1 cellular context compared by ENCODE assay signal in genomic region chr5:170570492-170570891, GRCh38.
TF ChIP-seq lines count a peak whose summit lies in the region.

No MANE protein-coding gene starts in this region.

TF ChIP-seq in HEK293, 187 proteins besides CTCF, POLR2A, EP300 and RAD21 (continued from another document):
- TF ChIP-seq ZNF629 (tag by site-specific recombination; IDR thresholded peaks at IDR 0.05) (no peak), HIC1 (tag by site-specific recombination; IDR thresholded peaks at IDR 0.05) (no peak), WT1 (tag by site-specific recombination; IDR thresholded peaks at IDR 0.05) (no peak), ZNF174 (tag by site-specific recombination; IDR thresholded peaks at IDR 0.05) (no peak), ZNF155 (tag by site-specific recombination; IDR thresholded peaks at IDR 0.05) (no peak), ZNF560 (tag by site-specific recombination; IDR thresholded peaks at IDR 0.05; ENCODE audit: borderline replicate concordance) (no peak), ZNF585B (tag by site-specific recombination; IDR thresholded peaks at IDR 0.05) (no peak), SP7 (tag by site-specific recombination; IDR thresholded peaks at IDR 0.05) (peak; percentile 97), ZBTB44 (tag by site-specific recombination; IDR thresholded peaks at IDR 0.05) (no peak), ZNF140 (tag by site-specific recombination; IDR thresholded peaks at IDR 0.05) (no peak), ZNF132 (tag by site-specific recombination; IDR thresholded peaks at IDR 0.05; ENCODE audit: borderline replicate concordance) (no peak), ZNF121 (tag by site-specific recombination; IDR thresholded peaks at IDR 0.05) (no peak), ZNF16 (tag by site-specific recombination; IDR thresholded peaks at IDR 0.05; ENCODE audit: low read depth) (no peak), ZNF391 (tag by site-specific recombination; IDR thresholded peaks at IDR 0.05; ENCODE audit: borderline replicate concordance, low read depth) (no peak), ZNF266 (tag by site-specific recombination; IDR thresholded peaks at IDR 0.05; ENCODE audit: low read depth) (no peak), ZNF704 (tag by site-specific recombination; IDR thresholded peaks at IDR 0.05) (no peak), ZNF596 (tag by site-specific recombination; IDR thresholded peaks at IDR 0.05) (no peak), ZXDB (tag by site-specific recombination; IDR thresholded peaks at IDR 0.05) (no peak), ZNF529 (tag by site-specific recombination; IDR thresholded peaks at IDR 0.05; ENCODE audit: insufficient replicate concordance) (no peak), FEZF1 (tag by site-specific recombination; IDR thresholded peaks at IDR 0.05) (0 out of 2 replicates have a peak, but pooled peaks have one; percentile 39), ZBTB17 (tag by site-specific recombination; IDR thresholded peaks at IDR 0.05) (no peak), ZNF302 (tag by site-specific recombination; IDR thresholded peaks at IDR 0.05; ENCODE audit: low read depth) (no peak), ZNF473 (tag by site-specific recombination; IDR thresholded peaks at IDR 0.05) (no peak), GLIS1 (tag by site-specific recombination; IDR thresholded peaks at IDR 0.05) (peak; percentile 80), ZNF654 (tag by site-specific recombination; IDR thresholded peaks at IDR 0.05; ENCODE audit: low read depth) (no peak), ATF2 (tag by site-specific recombination; IDR thresholded peaks at IDR 0.05; ENCODE audit: low read depth) (no peak), ZBTB8A (tag by site-specific recombination; IDR thresholded peaks at IDR 0.05) (peak; percentile 63), BCL11B (tag by site-specific recombination; IDR thresholded peaks at IDR 0.05; ENCODE audit: low read depth) (no peak)
- TF ChIP-seq, protein P1, sequence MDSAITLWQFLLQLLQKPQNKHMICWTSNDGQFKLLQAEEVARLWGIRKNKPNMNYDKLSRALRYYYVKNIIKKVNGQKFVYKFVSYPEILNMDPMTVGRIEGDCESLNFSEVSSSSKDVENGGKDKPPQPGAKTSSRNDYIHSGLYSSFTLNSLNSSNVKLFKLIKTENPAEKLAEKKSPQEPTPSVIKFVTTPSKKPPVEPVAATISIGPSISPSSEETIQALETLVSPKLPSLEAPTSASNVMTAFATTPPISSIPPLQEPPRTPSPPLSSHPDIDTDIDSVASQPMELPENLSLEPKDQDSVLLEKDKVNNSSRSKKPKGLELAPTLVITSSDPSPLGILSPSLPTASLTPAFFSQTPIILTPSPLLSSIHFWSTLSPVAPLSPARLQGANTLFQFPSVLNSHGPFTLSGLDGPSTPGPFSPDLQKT (IDR thresholded peaks at IDR 0.05; ENCODE audit: borderline replicate concordance, low read depth, low read length): no peak
- TF ChIP-seq, protein P2, sequence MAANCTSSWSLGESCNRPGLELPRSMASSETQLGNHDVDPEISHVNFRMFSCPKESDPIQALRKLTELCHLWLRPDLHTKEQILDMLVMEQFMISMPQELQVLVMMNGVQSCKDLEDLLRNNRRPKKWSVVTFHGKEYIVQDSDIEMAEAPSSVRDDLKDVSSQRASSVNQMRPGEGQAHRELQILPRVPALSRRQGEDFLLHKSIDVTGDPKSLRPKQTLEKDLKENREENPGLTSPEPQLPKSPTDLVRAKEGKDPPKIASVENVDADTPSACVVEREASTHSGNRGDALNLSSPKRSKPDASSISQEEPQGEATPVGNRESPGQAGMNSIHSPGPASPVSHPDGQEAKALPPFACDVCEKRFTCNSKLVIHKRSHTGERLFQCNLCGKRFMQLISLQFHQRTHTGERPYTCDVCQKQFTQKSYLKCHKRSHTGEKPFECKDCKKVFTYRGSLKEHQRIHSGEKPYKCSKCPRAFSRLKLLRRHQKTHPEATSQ (tag by site-specific recombination; IDR thresholded peaks at IDR 0.05): no peak
- TF ChIP-seq, protein P3, sequence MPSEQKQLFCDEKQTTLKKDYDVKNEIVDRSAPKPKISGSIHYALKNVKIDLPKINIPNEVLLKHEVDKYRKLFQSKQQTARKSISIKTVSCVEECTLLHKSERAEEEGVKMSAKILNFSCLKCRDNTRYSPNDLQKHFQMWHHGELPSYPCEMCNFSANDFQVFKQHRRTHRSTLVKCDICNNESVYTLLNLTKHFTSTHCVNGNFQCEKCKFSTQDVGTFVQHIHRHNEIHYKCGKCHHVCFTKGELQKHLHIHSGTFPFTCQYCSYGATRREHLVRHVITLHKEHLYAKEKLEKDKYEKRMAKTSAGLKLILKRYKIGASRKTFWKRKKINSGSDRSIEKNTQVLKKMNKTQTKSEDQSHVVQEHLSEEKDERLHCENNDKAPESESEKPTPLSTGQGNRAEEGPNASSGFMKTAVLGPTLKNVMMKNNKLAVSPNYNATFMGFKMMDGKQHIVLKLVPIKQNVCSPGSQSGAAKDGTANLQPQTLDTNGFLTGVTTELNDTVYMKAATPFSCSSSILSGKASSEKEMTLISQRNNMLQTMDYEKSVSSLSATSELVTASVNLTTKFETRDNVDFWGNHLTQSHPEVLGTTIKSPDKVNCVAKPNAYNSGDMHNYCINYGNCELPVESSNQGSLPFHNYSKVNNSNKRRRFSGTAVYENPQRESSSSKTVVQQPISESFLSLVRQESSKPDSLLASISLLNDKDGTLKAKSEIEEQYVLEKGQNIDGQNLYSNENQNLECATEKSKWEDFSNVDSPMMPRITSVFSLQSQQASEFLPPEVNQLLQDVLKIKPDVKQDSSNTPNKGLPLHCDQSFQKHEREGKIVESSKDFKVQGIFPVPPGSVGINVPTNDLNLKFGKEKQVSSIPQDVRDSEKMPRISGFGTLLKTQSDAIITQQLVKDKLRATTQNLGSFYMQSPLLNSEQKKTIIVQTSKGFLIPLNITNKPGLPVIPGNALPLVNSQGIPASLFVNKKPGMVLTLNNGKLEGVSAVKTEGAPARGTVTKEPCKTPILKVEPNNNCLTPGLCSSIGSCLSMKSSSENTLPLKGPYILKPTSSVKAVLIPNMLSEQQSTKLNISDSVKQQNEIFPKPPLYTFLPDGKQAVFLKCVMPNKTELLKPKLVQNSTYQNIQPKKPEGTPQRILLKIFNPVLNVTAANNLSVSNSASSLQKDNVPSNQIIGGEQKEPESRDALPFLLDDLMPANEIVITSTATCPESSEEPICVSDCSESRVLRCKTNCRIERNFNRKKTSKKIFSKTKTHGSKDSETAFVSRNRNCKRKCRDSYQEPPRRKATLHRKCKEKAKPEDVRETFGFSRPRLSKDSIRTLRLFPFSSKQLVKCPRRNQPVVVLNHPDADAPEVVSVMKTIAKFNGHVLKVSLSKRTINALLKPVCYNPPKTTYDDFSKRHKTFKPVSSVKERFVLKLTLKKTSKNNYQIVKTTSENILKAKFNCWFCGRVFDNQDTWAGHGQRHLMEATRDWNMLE (tag by site-specific recombination; conservative IDR thresholded peaks at IDR 0.05; ENCODE audit: low read depth): no peak
